ENCODE assay signal across 24 cellular contexts in the genomic region with DNA sequence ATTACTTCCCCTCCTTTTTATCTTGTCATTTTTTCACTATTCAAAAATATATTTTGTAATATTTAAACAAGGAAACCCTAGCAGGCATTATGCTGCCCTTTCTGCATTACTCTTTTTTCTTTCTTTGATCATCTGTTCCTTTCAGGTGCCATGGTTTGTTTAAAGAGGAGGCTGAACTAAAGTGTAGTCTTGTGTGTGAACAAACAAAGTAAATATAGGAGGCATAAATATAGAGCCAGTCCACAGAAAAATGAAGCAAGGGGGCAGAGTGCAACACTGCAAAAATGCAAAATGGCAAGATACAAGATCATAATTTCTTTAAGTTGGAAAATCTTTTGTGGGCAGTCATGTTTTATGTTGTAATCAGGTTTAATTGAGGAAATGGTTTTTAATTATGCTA.
"Had no signal": no experiment of that assay in that cellular context is flagged by ENCODE, and none has a peak within 500 bp of the region (broad histone marks: within the 10 kb centered on the region; RNA-seq: fewer than 3 reads in every experiment).

No MANE protein-coding gene starts in this region.

- H3K4me3 Mint-ChIP-seq: activated naive CD8-positive, alpha-beta T cell treated with anti-CD3 and anti-CD28 coated beads, Interleukin-2, amount 10 ng/mL, durations not matched to agents 7 days and 5 days; activated T-cell treated with anti-CD3 and anti-CD28 coated beads, Interleukin-2, amount 50 U/mL, for 4 hours; central memory CD8-positive, alpha-beta T cell; effector memory CD8-positive, alpha-beta T cell; immature natural killer cell; naive thymus-derived CD4-positive, alpha-beta T cell; neural crest cell; stimulated activated naive B cell treated with anti-CD40 and anti-IgM and Interleukin-4, amounts not matched to agents 10 μg/mL and 1 μg/mL and 100 μg/mL, for 72 hours had no signal

- H3K4me1 Mint-ChIP-seq: activated naive CD8-positive, alpha-beta T cell treated with anti-CD3 and anti-CD28 coated beads, Interleukin-2, amount 10 ng/mL, durations not matched to agents 7 days and 5 days; central memory CD8-positive, alpha-beta T cell; immature natural killer cell; naive thymus-derived CD4-positive, alpha-beta T cell; stimulated activated naive B cell treated with anti-CD40 and anti-IgM and Interleukin-4, amounts not matched to agents 10 μg/mL and 1 μg/mL and 100 μg/mL, for 72 hours had no signal

- H3K4me3 ChIP-seq: breast epithelium, dorsolateral prefrontal cortex, left lung, sigmoid colon, transverse colon had no signal

- H3K9me3 ChIP-seq: breast epithelium, left lung, sigmoid colon, transverse colon had no signal

- DNase-seq: activated CD4-positive, alpha-beta T cell treated with anti-CD3 and anti-CD28 coated beads for 4 hours; activated CD4-positive, alpha-beta T cell treated with anti-CD3 and anti-CD28 coated beads, Interleukin-2, amount 50 U/mL, for 48 hours; activated CD4-positive, CD25-positive, alpha-beta regulatory T cell; activated CD8-positive, alpha-beta memory T cell treated with anti-CD3 and anti-CD28 coated beads, Interleukin-2, amount 50 U/mL, for 48 hours; activated naive CD4-positive, alpha-beta T cell treated with Interleukin-2 at 50 U/mL for 16 hours; activated naive CD8-positive, alpha-beta T cell treated with anti-CD3 and anti-CD28 coated beads, Interleukin-2, amount 10 ng/mL, durations not matched to agents 7 days and 5 days; activated T-cell treated with anti-CD3 and anti-CD28 coated beads, Interleukin-2, amount 50 U/mL, for 4 hours; amniotic stem cell; dorsolateral prefrontal cortex; effector memory CD8-positive, alpha-beta T cell; foreskin melanocyte; immature natural killer cell; left lung; naive thymus-derived CD4-positive, alpha-beta T cell; posterior cingulate gyrus; sigmoid colon; stimulated activated CD4-positive, alpha-beta T cell treated with anti-CD3 and anti-CD28 coated beads, Interleukin-2, amount 100 ng/mL, for 48 hours; stimulated activated CD8-positive, alpha-beta memory T cell treated with anti-CD3 and anti-CD28 coated beads, Interleukin-4, amount 100 ng/mL, for 48 hours; stimulated activated naive B cell treated with anti-CD40 and anti-IgM and Interleukin-4, amounts not matched to agents 10 μg/mL and 1 μg/mL and 100 μg/mL, for 72 hours; transverse colon had no signal

- H3K36me3 ChIP-seq: breast epithelium, left lung, sigmoid colon, transverse colon had no signal

- H3K36me3 Mint-ChIP-seq: activated naive CD8-positive, alpha-beta T cell treated with anti-CD3 and anti-CD28 coated beads, Interleukin-2, amount 10 ng/mL, durations not matched to agents 7 days and 5 days; immature natural killer cell; naive thymus-derived CD4-positive, alpha-beta T cell; stimulated activated naive B cell treated with anti-CD40 and anti-IgM and Interleukin-4, amounts not matched to agents 10 μg/mL and 1 μg/mL and 100 μg/mL, for 72 hours had no signal

- H3K27ac Mint-ChIP-seq: activated naive CD8-positive, alpha-beta T cell treated with anti-CD3 and anti-CD28 coated beads, Interleukin-2, amount 10 ng/mL, durations not matched to agents 7 days and 5 days; activated T-helper 2 cell treated with anti-CD3 and anti-CD28 coated beads, Interferon-gamma antibody, Interleukin-2, Interleukin-4, amounts not matched to agents 10 μg/mL and 5 μg/mL and 100 μg/mL, durations not matched to agents 14 hours and 24 hours and 36 hours; effector memory CD8-positive, alpha-beta T cell; immature natural killer cell; naive thymus-derived CD4-positive, alpha-beta T cell; stimulated activated naive B cell treated with anti-CD40 and anti-IgM and Interleukin-4, amounts not matched to agents 10 μg/mL and 1 μg/mL and 100 μg/mL, for 72 hours had no signal

- H3K27ac ChIP-seq: breast epithelium, dorsolateral prefrontal cortex, left lung, sigmoid colon, transverse colon had no signal

- H3K27me3 Mint-ChIP-seq: activated naive CD8-positive, alpha-beta T cell treated with anti-CD3 and anti-CD28 coated beads, Interleukin-2, amount 10 ng/mL, durations not matched to agents 7 days and 5 days; central memory CD8-positive, alpha-beta T cell; effector memory CD8-positive, alpha-beta T cell; naive thymus-derived CD4-positive, alpha-beta T cell; stimulated activated naive B cell treated with anti-CD40 and anti-IgM and Interleukin-4, amounts not matched to agents 10 μg/mL and 1 μg/mL and 100 μg/mL, for 72 hours had no signal
